Comparison of ENCODE assay signal across 1 cellular context in the genomic region with DNA sequence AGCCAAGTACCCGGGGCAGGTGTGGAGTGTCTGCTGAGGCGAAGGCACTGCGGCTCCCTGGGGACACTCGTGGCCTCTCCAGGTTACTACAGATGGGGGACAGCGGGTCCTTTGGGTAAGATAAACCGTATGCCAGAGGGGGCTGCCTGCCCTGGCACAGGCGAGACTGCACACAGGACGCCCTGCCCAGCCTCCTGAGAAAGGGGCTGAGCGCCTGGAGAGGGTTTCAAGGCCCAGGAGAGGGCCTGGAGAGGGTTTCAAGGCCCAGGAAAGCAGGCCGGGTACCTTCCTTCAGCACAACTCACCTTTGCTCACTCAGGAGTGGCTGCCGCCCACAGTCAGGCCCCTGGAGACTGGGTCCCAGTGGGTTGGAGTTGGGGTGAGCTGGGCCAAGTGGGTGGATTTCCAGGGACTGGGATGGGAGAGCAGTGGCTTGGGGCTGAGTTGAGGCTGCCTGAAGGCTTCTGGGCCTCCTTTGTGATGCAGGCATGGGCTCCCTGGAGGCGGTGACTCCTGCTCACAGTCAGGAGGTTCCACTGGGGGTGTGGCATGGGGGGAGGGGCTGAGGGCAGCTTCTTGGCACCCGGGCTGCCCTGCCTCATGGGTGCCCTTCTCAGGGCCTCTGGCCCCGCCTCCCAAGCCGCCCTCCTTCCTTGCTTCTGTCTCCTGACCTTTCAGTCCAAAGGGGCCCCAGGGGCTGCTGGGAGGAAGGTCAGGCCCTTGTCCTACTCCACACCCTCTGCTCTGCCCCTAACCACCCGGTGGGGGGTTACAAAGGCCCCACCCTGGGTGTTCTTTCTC.
TF ChIP-seq lines count a peak whose summit lies in the region.

A gene with protein sequence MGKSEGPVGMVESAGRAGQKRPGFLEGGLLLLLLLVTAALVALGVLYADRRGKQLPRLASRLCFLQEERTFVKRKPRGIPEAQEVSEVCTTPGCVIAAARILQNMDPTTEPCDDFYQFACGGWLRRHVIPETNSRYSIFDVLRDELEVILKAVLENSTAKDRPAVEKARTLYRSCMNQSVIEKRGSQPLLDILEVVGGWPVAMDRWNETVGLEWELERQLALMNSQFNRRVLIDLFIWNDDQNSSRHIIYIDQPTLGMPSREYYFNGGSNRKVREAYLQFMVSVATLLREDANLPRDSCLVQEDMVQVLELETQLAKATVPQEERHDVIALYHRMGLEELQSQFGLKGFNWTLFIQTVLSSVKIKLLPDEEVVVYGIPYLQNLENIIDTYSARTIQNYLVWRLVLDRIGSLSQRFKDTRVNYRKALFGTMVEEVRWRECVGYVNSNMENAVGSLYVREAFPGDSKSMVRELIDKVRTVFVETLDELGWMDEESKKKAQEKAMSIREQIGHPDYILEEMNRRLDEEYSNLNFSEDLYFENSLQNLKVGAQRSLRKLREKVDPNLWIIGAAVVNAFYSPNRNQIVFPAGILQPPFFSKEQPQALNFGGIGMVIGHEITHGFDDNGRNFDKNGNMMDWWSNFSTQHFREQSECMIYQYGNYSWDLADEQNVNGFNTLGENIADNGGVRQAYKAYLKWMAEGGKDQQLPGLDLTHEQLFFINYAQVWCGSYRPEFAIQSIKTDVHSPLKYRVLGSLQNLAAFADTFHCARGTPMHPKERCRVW (minus strand): TSS at position 456 of the 801 bp plus-strand sequence. CDS start 3,532 bp downstream, outside the sequence.

TF ChIP-seq in HCT116, 20 proteins besides CTCF, POLR2A, EP300 and RAD21 (continued from another document):
- TF ChIP-seq, protein P1, sequence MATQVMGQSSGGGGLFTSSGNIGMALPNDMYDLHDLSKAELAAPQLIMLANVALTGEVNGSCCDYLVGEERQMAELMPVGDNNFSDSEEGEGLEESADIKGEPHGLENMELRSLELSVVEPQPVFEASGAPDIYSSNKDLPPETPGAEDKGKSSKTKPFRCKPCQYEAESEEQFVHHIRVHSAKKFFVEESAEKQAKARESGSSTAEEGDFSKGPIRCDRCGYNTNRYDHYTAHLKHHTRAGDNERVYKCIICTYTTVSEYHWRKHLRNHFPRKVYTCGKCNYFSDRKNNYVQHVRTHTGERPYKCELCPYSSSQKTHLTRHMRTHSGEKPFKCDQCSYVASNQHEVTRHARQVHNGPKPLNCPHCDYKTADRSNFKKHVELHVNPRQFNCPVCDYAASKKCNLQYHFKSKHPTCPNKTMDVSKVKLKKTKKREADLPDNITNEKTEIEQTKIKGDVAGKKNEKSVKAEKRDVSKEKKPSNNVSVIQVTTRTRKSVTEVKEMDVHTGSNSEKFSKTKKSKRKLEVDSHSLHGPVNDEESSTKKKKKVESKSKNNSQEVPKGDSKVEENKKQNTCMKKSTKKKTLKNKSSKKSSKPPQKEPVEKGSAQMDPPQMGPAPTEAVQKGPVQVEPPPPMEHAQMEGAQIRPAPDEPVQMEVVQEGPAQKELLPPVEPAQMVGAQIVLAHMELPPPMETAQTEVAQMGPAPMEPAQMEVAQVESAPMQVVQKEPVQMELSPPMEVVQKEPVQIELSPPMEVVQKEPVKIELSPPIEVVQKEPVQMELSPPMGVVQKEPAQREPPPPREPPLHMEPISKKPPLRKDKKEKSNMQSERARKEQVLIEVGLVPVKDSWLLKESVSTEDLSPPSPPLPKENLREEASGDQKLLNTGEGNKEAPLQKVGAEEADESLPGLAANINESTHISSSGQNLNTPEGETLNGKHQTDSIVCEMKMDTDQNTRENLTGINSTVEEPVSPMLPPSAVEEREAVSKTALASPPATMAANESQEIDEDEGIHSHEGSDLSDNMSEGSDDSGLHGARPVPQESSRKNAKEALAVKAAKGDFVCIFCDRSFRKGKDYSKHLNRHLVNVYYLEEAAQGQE (IDR thresholded peaks at IDR 0.05; ENCODE audit: low read depth): no peak
- TF ChIP-seq SP1 (IDR thresholded peaks at IDR 0.05; ENCODE audit: low read depth): no peak
- no peak for TF ChIP-seq EZH2phosphoT487 (IDR thresholded peaks at IDR 0.05; ENCODE audit: borderline replicate concordance)
- TF ChIP-seq CBX3 (IDR thresholded peaks at IDR 0.05; ENCODE audit: low read depth): no peak
- TF ChIP-seq ELF1 (IDR thresholded peaks at IDR 0.05; ENCODE audit: borderline replicate concordance, low read depth): no peak
- TF ChIP-seq ZNF274 (IDR thresholded peaks at IDR 0.05; ENCODE audit: low read depth, low read length): no peak
- TF ChIP-seq SRF (IDR thresholded peaks at IDR 0.05; ENCODE audit: low read depth): no peak
- TF ChIP-seq YY1 (IDR thresholded peaks at IDR 0.05; ENCODE audit: extremely low read depth, insufficient replicate concordance, low read depth, low read length): no peak
- no peak for TF ChIP-seq TCF7L2 (IDR thresholded peaks at IDR 0.05; ENCODE audit: borderline replicate concordance, extremely low read depth, insufficient read depth, insufficient read length)
- TF ChIP-seq, protein P2, sequence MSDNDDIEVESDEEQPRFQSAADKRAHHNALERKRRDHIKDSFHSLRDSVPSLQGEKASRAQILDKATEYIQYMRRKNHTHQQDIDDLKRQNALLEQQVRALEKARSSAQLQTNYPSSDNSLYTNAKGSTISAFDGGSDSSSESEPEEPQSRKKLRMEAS (IDR thresholded peaks at IDR 0.05): no peak
- TF ChIP-seq EGR1 (IDR thresholded peaks at IDR 0.05; ENCODE audit: low read depth): no peak
- TF ChIP-seq SIN3A (IDR thresholded peaks at IDR 0.05; ENCODE audit: low read depth): no peak
- TF ChIP-seq, protein P3, sequence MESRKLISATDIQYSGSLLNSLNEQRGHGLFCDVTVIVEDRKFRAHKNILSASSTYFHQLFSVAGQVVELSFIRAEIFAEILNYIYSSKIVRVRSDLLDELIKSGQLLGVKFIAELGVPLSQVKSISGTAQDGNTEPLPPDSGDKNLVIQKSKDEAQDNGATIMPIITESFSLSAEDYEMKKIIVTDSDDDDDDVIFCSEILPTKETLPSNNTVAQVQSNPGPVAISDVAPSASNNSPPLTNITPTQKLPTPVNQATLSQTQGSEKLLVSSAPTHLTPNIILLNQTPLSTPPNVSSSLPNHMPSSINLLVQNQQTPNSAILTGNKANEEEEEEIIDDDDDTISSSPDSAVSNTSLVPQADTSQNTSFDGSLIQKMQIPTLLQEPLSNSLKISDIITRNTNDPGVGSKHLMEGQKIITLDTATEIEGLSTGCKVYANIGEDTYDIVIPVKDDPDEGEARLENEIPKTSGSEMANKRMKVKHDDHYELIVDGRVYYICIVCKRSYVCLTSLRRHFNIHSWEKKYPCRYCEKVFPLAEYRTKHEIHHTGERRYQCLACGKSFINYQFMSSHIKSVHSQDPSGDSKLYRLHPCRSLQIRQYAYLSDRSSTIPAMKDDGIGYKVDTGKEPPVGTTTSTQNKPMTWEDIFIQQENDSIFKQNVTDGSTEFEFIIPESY (IDR thresholded peaks at IDR 0.05; ENCODE audit: extremely low read depth, insufficient replicate concordance, low read length): no peak
- no peak for TF ChIP-seq EZH2 (IDR thresholded peaks at IDR 0.05)
